ENCODE assay signal across 8 cellular contexts in the genomic region with DNA sequence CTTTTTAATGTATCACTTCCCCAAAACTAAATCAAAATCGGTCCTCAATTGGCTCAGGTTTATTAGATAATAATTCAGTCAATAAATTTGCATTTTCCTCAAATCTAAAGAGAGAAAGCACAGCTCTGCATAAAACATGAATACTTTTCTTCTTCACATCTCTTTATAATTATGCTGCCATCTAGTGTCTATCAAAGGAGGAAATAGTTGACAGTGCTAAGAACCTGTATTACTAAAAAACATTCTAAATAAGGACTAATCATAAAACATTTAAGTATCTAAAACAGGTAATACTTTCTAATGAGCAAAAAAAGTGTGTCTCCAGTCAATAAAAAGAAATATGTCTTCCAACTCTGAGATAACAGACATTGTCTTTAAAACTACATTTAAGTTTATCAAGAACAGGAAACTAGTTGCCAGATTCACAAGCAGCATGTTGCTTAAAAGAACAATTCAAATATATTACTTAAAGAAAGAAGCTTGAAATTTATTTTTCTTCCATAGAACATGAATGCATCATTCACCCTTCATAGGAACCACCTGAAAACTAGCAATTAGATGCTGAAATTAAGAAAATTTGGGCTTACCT. TPM values are rescaled to one million over a fixed set of nuclear protein-coding genes. Genes with fewer than 3 reads are reported as not detected.
A peak's percentile ranks its signal among the peaks of the same experiment; 100 is the strongest.
DNase-seq lines count a peak whose midpoint lies in the region; ATAC-seq, FAIRE-seq and TF ChIP-seq lines count a peak whose summit lies in the region.

No MANE protein-coding gene starts in this region.

- ATAC-seq in HG03460 (IDR thresholded peaks at IDR 0.05; ENCODE audit: unreplicated experiment): no peak

- peak; percentile 28 for DNase-seq in AG08395 (ENCODE audit: low spot score)
- no peak for DNase-seq in H54 (ENCODE audit: insufficient read length, low spot score)
- peak; percentile 36 for DNase-seq in RPMI7951 (ENCODE audit: low read depth)
- peak; percentile 70 for DNase-seq in fibroblast of the aortic adventitia (ENCODE audit: low read depth)
- DNase-seq in spleen: no peak
- no peak for DNase-seq in posterior cingulate gyrus
- no peak for DNase-seq in HuH-7 (ENCODE audit: low spot score)

- intact Hi-C loops in spleen (cut with DNase I; ENCODE audit: low total_unique reads) (loop anchor here (10.0 kb wide), 1 partner anchor 64 kb away; no protein-coding TSS in a partner anchor), posterior cingulate gyrus (cut with DNase I) (loop anchor here (2.0 kb wide), 1 partner anchor 62 kb away; no protein-coding TSS in a partner anchor)

- no peaks in the 10 kb centered on the region for H3K4me1 ChIP-seq in spleen

- H3K4me3 ChIP-seq in fibroblast of the aortic adventitia (ENCODE audit: low read depth, low read length) (no peak overlapping the region), spleen (no peak overlapping the region)

- H3K27ac ChIP-seq in spleen: no peak overlapping the region

- peak; percentile 85 for FAIRE-seq in H54 (lab: Jason Lieb, UNC)

- H3K36me3 ChIP-seq in spleen: no peaks in the 10 kb centered on the region

- TF ChIP-seq POLR2A in H54 (IDR thresholded peaks at IDR 0.05; ENCODE audit: low read depth, low read length) (no peak), spleen (IDR thresholded peaks at IDR 0.05) (no peak)

- WGBS in spleen, 5 donors: 30 to 60% (median 41%) methylated on average over 1 of the region's 1 CpG

- TF ChIP-seq CTCF in fibroblast of the aortic adventitia (IDR thresholded peaks at IDR 0.05; ENCODE audit: insufficient read depth, low read length) (peak; percentile 44), spleen (IDR thresholded peaks at IDR 0.05 in 8 of 11, conservative IDR thresholded peaks at IDR 0.05 in 3 of 11) (peak in 8 of 11 experiments; percentile 38 to 55 (median 46))

- no peaks in the 10 kb centered on the region for H3K9me3 ChIP-seq in spleen

- no peaks in the 10 kb centered on the region for H3K27me3 ChIP-seq in spleen (replicated peaks in 1 of 7)

RNA-seq across cellular contexts. Expression of a gene that starts 56.5 kb away (rescaled TPM):
- total RNA-seq in RPMI7951 (2014; rRNA removed; shearing (Covaris generic)): 79.0 and 89.9 TPM in 2 replicates
- total RNA-seq in fibroblast of the aortic adventitia (ENCODE audit: low replicate concordance) (505 and 613 TPM in 2 replicates), spleen (100 to 1,000 TPM; 131 to 236 (median 190) TPM)
- polyA plus RNA-seq in spleen: 10 to 100 TPM; 16.5 to 31.0 (median 21.2) TPM

Comparison
In these comparisons a context has a peak if more than half of its experiments do, and no peak if none do; other contexts are left out.
1. DNase-seq: peak in AG08395 (single experiment), RPMI7951 (single experiment) and fibroblast of the aortic adventitia (single experiment); none in H54 (single experiment), spleen (single experiment), posterior cingulate gyrus (0 of 10) and HuH-7 (single experiment).